Comparison of ENCODE assay signal across 23 cellular contexts in genomic region chr3:15616053-15616452, GRCh38.
DNase-seq lines count a peak whose midpoint lies in the region; TF ChIP-seq lines count a peak whose summit lies in the region.
"Had no signal": no experiment of that assay in that cellular context is flagged by ENCODE, and none has a peak within 500 bp of the region (broad histone marks: within the 10 kb centered on the region; RNA-seq: fewer than 3 reads in every experiment).

No MANE protein-coding gene starts in this region.

- peaks cover 18% of the 10 kb centered on the region for H3K4me1 ChIP-seq in ACC112 (ENCODE audit: control insufficient read depth, insufficient read depth, low read length, unreplicated experiment)
- H3K4me1 ChIP-seq: BE2C had no signal

- in situ Hi-C loops in astrocyte of the spinal cord (cut with HindIII; ENCODE audit: low sequenced_read_pairs), result no loop called here

- H3K79me2 ChIP-seq in ACC112 (ENCODE audit: control insufficient read depth, insufficient read depth, low read length, unreplicated experiment), result no peaks in the 10 kb centered on the region

- H3K27me3 ChIP-seq in ACC112 (ENCODE audit: insufficient read depth, low read length), result no peaks in the 10 kb centered on the region
- H3K27me3 ChIP-seq: BE2C, heart left ventricle had no signal

- peak overlapping the region; percentile 62 for H2AFZ ChIP-seq in ACC112 (ENCODE audit: low read length, unreplicated experiment)

- H3K4me3 ChIP-seq in ACC112 (ENCODE audit: low read depth, low read length) (peak overlapping the region; percentile 31; the same call in 1 of the 2 replicates), astrocyte of the spinal cord (ENCODE audit: low read depth, low read length) (no peak overlapping the region)
- H3K4me3 ChIP-seq: A549, HAP-1, heart left ventricle, psoas muscle had no signal

- no peak for TF ChIP-seq CTCF in astrocyte of the spinal cord (IDR thresholded peaks at IDR 0.05; ENCODE audit: low read depth, low read length)

- H3K27ac ChIP-seq in ACC112 (ENCODE audit: low read depth, low read length), result peak overlapping the region; percentile 72
- H3K27ac ChIP-seq: A549, heart left ventricle, psoas muscle had no signal

- H3K36me3 ChIP-seq in ACC112 (ENCODE audit: insufficient read depth, low read length), result no peaks in the 10 kb centered on the region
- H3K36me3 ChIP-seq: BE2C, HAP-1 had no signal

- DNase-seq in HS-5 (ENCODE audit: low read depth) (peak; percentile 20), astrocyte of the spinal cord (ENCODE audit: low read depth, low spot score) (peak; percentile 26), fibroblast of peridontal ligament (ENCODE audit: extremely low read depth) (peak; percentile 52), NCI-H2171 treated with DMSO at 0.1 percent for 48 hours (lab: John Stamatoyannopoulos, UW) (no peak), superior temporal gyrus (ENCODE audit: extremely low spot score) (no peak), NCI-H2227 treated with DMSO at 0.1 percent for 48 hours (lab: John Stamatoyannopoulos, UW) (no peak), anterior cingulate cortex (lab: John Stamatoyannopoulos, UW) (no peak)
- DNase-seq: activated B cell treated with CpG ODN at 0.5 μM for 24 hours; activated CD4-positive, alpha-beta T cell treated with anti-CD3 and anti-CD28 coated beads, Interleukin-2, amount 50 U/mL, for 4 hours; activated CD8-positive, alpha-beta memory T cell treated with anti-CD3 and anti-CD28 coated beads, Interleukin-2, amount 50 U/mL, for 4 hours; BE2C; COR-L47; cortex of kidney; DMS79 treated with DMSO at 0.1 percent for 48 hours; heart left ventricle; left colon; NCI-H1105 treated with DMSO at 0.1 percent for 48 hours; NCI-H2081; NCI-H446; psoas muscle had no signal

Comparison
In these comparisons a context has a peak if more than half of its experiments do, and no peak if none do; other contexts are left out.
1. DNase-seq: peak in HS-5 (single experiment), astrocyte of the spinal cord (single experiment) and fibroblast of peridontal ligament (single experiment); none in NCI-H2171 treated with DMSO at 0.1 percent for 48 hours (single experiment), superior temporal gyrus (single experiment), NCI-H2227 treated with DMSO at 0.1 percent for 48 hours (single experiment) and anterior cingulate cortex (0 of 58).